In genomic region chr13:40981949-40982348, GRCh38 we compare ENCODE assay signal across 9 cellular contexts. TPM values are rescaled to one million over a fixed set of nuclear protein-coding genes. Genes with fewer than 3 reads are reported as not detected.
A peak's percentile ranks its signal among the peaks of the same experiment; 100 is the strongest.
DNase-seq lines count a peak whose midpoint lies in the region; ATAC-seq, FAIRE-seq and TF ChIP-seq lines count a peak whose summit lies in the region.
"Had no signal": no experiment of that assay in that cellular context is flagged by ENCODE, and none has a peak within 500 bp of the region (broad histone marks: within the 10 kb centered on the region; RNA-seq: fewer than 3 reads in every experiment).

No MANE protein-coding gene starts in this region.

- peak overlapping the region; percentile 96 for H3K4me3 Mint-ChIP-seq in CD4-positive, alpha-beta T cell
- H3K4me3 Mint-ChIP-seq in osteocyte (ENCODE audit: unreplicated experiment): peak overlapping the region; percentile 53

- no peaks in the 10 kb centered on the region for H3K9me3 Mint-ChIP-seq in CD4-positive, alpha-beta T cell
- no peaks in the 10 kb centered on the region for H3K9me3 Mint-ChIP-seq in osteocyte (ENCODE audit: unreplicated experiment)

- H3K9ac ChIP-seq in Loucy (ENCODE audit: low read depth, low read length, poor library complexity, severe bottlenecking): peak overlapping the region; percentile 81

- intact Hi-C loops in CD4-positive, alpha-beta T cell (cut with DNase I, micrococcal nuclease): loop anchor here (2.0 to 10.0 kb wide), 4 partner anchors 15 to 730 kb away; partner anchors contain the start of gene MRPS31 (in 1 of the 2)

- H3K79me2 ChIP-seq in Loucy (ENCODE audit: insufficient read depth, low read length): peaks cover 98% of the 10 kb centered on the region

- FAIRE-seq in urothelium cell line (lab: Jason Lieb, UNC): no peak

- H3K36me3 ChIP-seq in Loucy (ENCODE audit: insufficient read depth, low read length): peaks cover 54% of the 10 kb centered on the region

- H3K4me1 ChIP-seq in Loucy (ENCODE audit: insufficient read depth, low read length, poor library complexity, severe bottlenecking): peaks cover 69% of the 10 kb centered on the region

- no peaks in the 10 kb centered on the region for H3K27me3 ChIP-seq in CD4-positive, alpha-beta T cell (ENCODE audit: control insufficient read depth, insufficient read depth, low read length)
- H3K27me3 ChIP-seq in Loucy (ENCODE audit: insufficient read depth, low read length, poor library complexity, severe bottlenecking): no peaks in the 10 kb centered on the region

- H3K4me1 Mint-ChIP-seq in CD4-positive, alpha-beta T cell (ENCODE audit: low read depth): peaks cover 64% of the 10 kb centered on the region
- H3K4me1 Mint-ChIP-seq in osteocyte (ENCODE audit: unreplicated experiment): peaks cover 49% of the 10 kb centered on the region

- peaks cover 53% of the 10 kb centered on the region for H3K36me3 Mint-ChIP-seq in CD4-positive, alpha-beta T cell (ENCODE audit: low read depth)
- H3K36me3 Mint-ChIP-seq in osteocyte (ENCODE audit: unreplicated experiment): peaks cover 4% of the 10 kb centered on the region

- H2AFZ ChIP-seq in Loucy (ENCODE audit: low read length): no peak overlapping the region

- H3K9me2 ChIP-seq in Loucy (replicated peaks; ENCODE audit: low read depth, low read length): no peaks in the 10 kb centered on the region

- H3K4me2 ChIP-seq in Loucy (ENCODE audit: low read depth, low read length, poor library complexity, severe bottlenecking): peak overlapping the region; percentile 94

- H3K9me3 ChIP-seq in CD4-positive, alpha-beta T cell (ENCODE audit: control insufficient read depth, low read length): no peaks in the 10 kb centered on the region
- H3K9me3 ChIP-seq in Loucy (ENCODE audit: insufficient read depth, low read depth, low read length): no peaks in the 10 kb centered on the region

- peaks cover 19% of the 10 kb centered on the region for H3F3A ChIP-seq in Loucy (ENCODE audit: low read depth)

- no peak for TF ChIP-seq CTCF in CD4-positive, alpha-beta T cell (IDR thresholded peaks at IDR 0.05)
- no peak for TF ChIP-seq CTCF in Loucy (conservative IDR thresholded peaks at IDR 0.05; ENCODE audit: low read length)
- TF ChIP-seq CTCF in coronary artery (IDR thresholded peaks at IDR 0.05): no peak
- TF ChIP-seq CTCF in osteocyte (IDR thresholded peaks at IDR 0.05): no peak

- POLR2A ChIA-PET in CD4-positive, alpha-beta T cell (lab: Charles Lee): interaction anchor here (0.6 to 8.1 kb wide), 8 partner anchors 9 to 79 kb away, joined by 3 to 152 read pairs (median 10); partner anchors contain the start of genes ELF1 and WBP4

- peak overlapping the region; percentile 79 for H3K4me3 ChIP-seq in Loucy (ENCODE audit: low read length, poor library complexity, severe bottlenecking)
- peak overlapping the region; percentile 30 for H3K4me3 ChIP-seq in coronary artery

- ATAC-seq in CD4-positive, alpha-beta T cell (ENCODE audit: poor library complexity): no peak
- ATAC-seq in GM18873 (IDR thresholded peaks at IDR 0.05; ENCODE audit: low FRiP score, unreplicated experiment) (no peak), HG03045 (IDR thresholded peaks at IDR 0.05; ENCODE audit: unreplicated experiment) (no peak)

- H3K27ac Mint-ChIP-seq in CD4-positive, alpha-beta T cell: peak overlapping the region; percentile 92
- peak overlapping the region; percentile 80 for H3K27ac Mint-ChIP-seq in osteocyte (ENCODE audit: unreplicated experiment)

- peak overlapping the region; percentile 87 for H3K27ac ChIP-seq in CD4-positive, alpha-beta T cell (ENCODE audit: low read depth, low read length)
- H3K27ac ChIP-seq in coronary artery: peak overlapping the region; percentile 66 to 69

- H3K27me3 Mint-ChIP-seq in CD4-positive, alpha-beta T cell: no peaks in the 10 kb centered on the region
- no peaks in the 10 kb centered on the region for H3K27me3 Mint-ChIP-seq in osteocyte (ENCODE audit: unreplicated experiment)

- no peak for DNase-seq in CD4-positive, alpha-beta T cell
- no peak for DNase-seq in coronary artery (ENCODE audit: low spot score)
- no peak for DNase-seq in osteocyte (ENCODE audit: extremely low spot score, unreplicated experiment)
- no peak for DNase-seq in urothelium cell line (ENCODE audit: low spot score)
- DNase-seq in cerebellar nuclear complex (lab: John Stamatoyannopoulos, UW): no peak
- DNase-seq: NCI-H226 had no signal

- H4K20me1 ChIP-seq in Loucy (ENCODE audit: insufficient read depth, low read length, poor library complexity, severe bottlenecking): peaks cover 93% of the 10 kb centered on the region

- CTCF ChIA-PET in CD4-positive, alpha-beta T cell (lab: Charles Lee): interaction anchor here (1.3 to 1.5 kb wide), 2 partner anchors 11 to 79 kb away, joined by 3 to 5 read pairs; partner anchors contain the start of gene WBP4

RNA-seq across cellular contexts. Expression of gene ELF1, which starts 37.2 kb away (rescaled TPM):
- 100 to 1,000 TPM; 354 to 358 TPM for total RNA-seq in CD4-positive, alpha-beta T cell
- 52.6 and 56.8 TPM in 2 replicates for total RNA-seq in osteocyte
